In genomic region chr1:57572016-57572415, GRCh38 we compare ENCODE assay signal across 7 cellular contexts.
"Had no signal": no experiment of that assay in that cellular context is flagged by ENCODE, and none has a peak within 500 bp of the region (broad histone marks: within the 10 kb centered on the region; RNA-seq: fewer than 3 reads in every experiment).

No MANE protein-coding gene starts in this region.

- H3K9ac ChIP-seq: GM23248 had no signal

- H3K27ac ChIP-seq: GM23248 had no signal

- DNase-seq: GM23248, GOT3, H7, HFFc6, IMR-90 had no signal

- H3K36me3 ChIP-seq: HAP-1 had no signal

- H3K4me3 ChIP-seq: GM23248, HAP-1 had no signal

- H3K4me1 ChIP-seq: HAP-1 had no signal

- H3K9me3 ChIP-seq: HAP-1 had no signal

- H2AFZ ChIP-seq: GM23248 had no signal

- ATAC-seq: HCT116 had no signal
